Comparison of ENCODE assay signal across 9 cellular contexts in the genomic region with DNA sequence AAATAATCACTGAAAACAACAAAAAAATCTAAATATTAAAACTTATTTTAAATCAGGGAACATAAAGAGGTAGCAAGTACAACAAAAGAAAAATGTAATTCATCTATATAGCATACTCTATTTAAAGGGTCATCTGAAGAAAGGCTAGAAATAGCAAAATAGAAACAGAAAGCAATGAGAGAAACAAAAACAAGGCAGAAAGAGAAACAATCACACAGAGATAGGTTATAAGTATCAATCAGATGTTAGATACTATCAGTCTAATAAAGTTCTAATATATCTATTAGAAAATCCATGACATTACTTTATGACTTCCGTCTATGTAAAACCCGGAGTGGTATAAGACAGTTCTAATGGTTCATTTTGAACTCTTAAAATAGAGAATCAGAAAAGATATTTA. TPM values are rescaled to one million over a fixed set of nuclear protein-coding genes. Genes with fewer than 3 reads are reported as not detected.
DNase-seq lines count a peak whose midpoint lies in the region; ATAC-seq and TF ChIP-seq lines count a peak whose summit lies in the region.
"Had no signal": no experiment of that assay in that cellular context is flagged by ENCODE, and none has a peak within 500 bp of the region (broad histone marks: within the 10 kb centered on the region; RNA-seq: fewer than 3 reads in every experiment).

No MANE protein-coding gene starts in this region.

- H3K4me2 ChIP-seq in hepatocyte: peak overlapping the region; percentile 66

- H2AFZ ChIP-seq in hepatocyte: no peak overlapping the region

- H3K27ac ChIP-seq in hepatocyte: no peak overlapping the region

- H3K27me3 Mint-ChIP-seq in WTC11 (ENCODE audit: low read depth): no peaks in the 10 kb centered on the region
- H3K27me3 Mint-ChIP-seq: brain had no signal

- H3K4me1 ChIP-seq in hepatocyte (ENCODE audit: insufficient read depth): peaks cover 8% of the 10 kb centered on the region

- H3K4me1 Mint-ChIP-seq in WTC11: peaks cover 33% of the 10 kb centered on the region

- peaks cover 94% of the 10 kb centered on the region for H3K79me2 ChIP-seq in hepatocyte

- no peaks in the 10 kb centered on the region for H3K9me3 ChIP-seq in hepatocyte (ENCODE audit: low read depth)

- H3K4me3 ChIP-seq in GM08714 (ENCODE audit: low read length): peak overlapping the region; percentile 39; the same call in 1 of the 2 replicates
- H3K4me3 ChIP-seq in hepatocyte: no peak overlapping the region

- no peaks in the 10 kb centered on the region for H3K9me3 Mint-ChIP-seq in WTC11
- H3K9me3 Mint-ChIP-seq: brain had no signal

- no peaks in the 10 kb centered on the region for H3K36me3 ChIP-seq in hepatocyte (replicated peaks; ENCODE audit: insufficient read depth, low read depth)

- DNase-seq in hepatocyte (ENCODE audit: low spot score) (no peak), WTC11 (ENCODE audit: low spot score) (no peak), Ammon's horn (ENCODE audit: low spot score) (no peak), Kasumi-1 (lab: John Stamatoyannopoulos, UW) (no peak)

- TF ChIP-seq CTCF in hepatocyte (IDR thresholded peaks at IDR 0.05; ENCODE audit: poor library complexity) (no peak), WTC11 (IDR thresholded peaks at IDR 0.05) (no peak)

- POLR2A ChIA-PET in WTC11 (lab: Charles Lee): no interaction called here

- 95% methylated on average over 2 of the region's 2 CpGs for WGBS in hepatocyte (ENCODE audit: low lambda C conversion rate, missing lambda C conversion rate)

- H4K20me1 ChIP-seq in hepatocyte (ENCODE audit: insufficient read depth, poor library complexity, severe bottlenecking): peaks cover 17% of the 10 kb centered on the region

- H3K4me3 Mint-ChIP-seq in WTC11: no peak overlapping the region

- H3K27me3 ChIP-seq in hepatocyte: no peaks in the 10 kb centered on the region

- no peaks in the 10 kb centered on the region for H3K36me3 Mint-ChIP-seq in WTC11

- ATAC-seq in GM21360 (IDR thresholded peaks at IDR 0.05; ENCODE audit: unreplicated experiment) (peak; percentile 83), HG03575 (IDR thresholded peaks at IDR 0.05; ENCODE audit: extremely low read depth, insufficient number of reproducible peaks, low FRiP score, unreplicated experiment) (peak; percentile 90), WTC11 (no peak), HG03457 (IDR thresholded peaks at IDR 0.05; ENCODE audit: unreplicated experiment) (no peak)

- CTCF ChIA-PET in WTC11 (lab: Charles Lee): no interaction called here

- no peak overlapping the region for H3K27ac Mint-ChIP-seq in WTC11
- H3K27ac Mint-ChIP-seq: brain had no signal

- H3K9me2 ChIP-seq in hepatocyte (replicated peaks; ENCODE audit: insufficient read depth): no peaks in the 10 kb centered on the region

TF ChIP-seq in WTC11, 78 proteins besides CTCF, POLR2A, EP300 and RAD21:
- no peak for TF ChIP-seq ATF1 (CRISPR knock-in tag; IDR thresholded peaks at IDR 0.05)

RNA-seq across cellular contexts. Expression of gene RICTOR, which starts 16.0 kb away (rescaled TPM):
- total RNA-seq in hepatocyte (24.9 and 29.1 TPM in 2 replicates), WTC11 (2021) (20.7 to 23.0 TPM (median 22.4 TPM) in 3 replicates)
- polyA plus RNA-seq in hepatocyte: 8.0 and 8.5 TPM in 2 replicates

Comparison
In these comparisons a context has a peak if more than half of its experiments do, and no peak if none do; other contexts are left out.
1. ATAC-seq: peak in GM21360 (single experiment) and HG03575 (single experiment); none in WTC11 (single experiment) and HG03457 (single experiment).